Comparison of ENCODE assay signal across 22 cellular contexts in genomic region chr7:116292381-116292780, GRCh38.
DNase-seq lines count a peak whose midpoint lies in the region; ATAC-seq, FAIRE-seq and TF ChIP-seq lines count a peak whose summit lies in the region.
"Had no signal": no experiment of that assay in that cellular context is flagged by ENCODE, and none has a peak within 500 bp of the region (broad histone marks: within the 10 kb centered on the region; RNA-seq: fewer than 3 reads in every experiment).

No MANE protein-coding gene starts in this region.

- H3K27me3 ChIP-seq in RWPE2 (ENCODE audit: insufficient read depth, poor library complexity, severe bottlenecking): no peaks in the 10 kb centered on the region
- H3K27me3 ChIP-seq: BLaER1 had no signal

- H3K9ac ChIP-seq in kidney (ENCODE audit: low read length in 2 of 2): no peak overlapping the region
- H3K9ac ChIP-seq: BLaER1 had no signal

- peaks cover 3% of the 10 kb centered on the region for H3K9me3 Mint-ChIP-seq in activated CD4-positive, alpha-beta T cell treated with anti-CD3 and anti-CD28 coated beads, Interleukin-2, amount 10 ng/mL, durations not matched to agents 24 days and 14 days

- H3K4me3 Mint-ChIP-seq in activated CD4-positive, alpha-beta T cell treated with anti-CD3 and anti-CD28 coated beads, Interleukin-2, amount 10 ng/mL, durations not matched to agents 24 days and 14 days: no peak overlapping the region
- H3K4me3 Mint-ChIP-seq: B cell; CD4-positive, CD25-positive, alpha-beta regulatory T cell; CD8-positive, alpha-beta T cell; HFFc6 had no signal

- H3K27ac ChIP-seq in RWPE2 (ENCODE audit: poor library complexity, severe bottlenecking) (peak overlapping the region; percentile 29), kidney (ENCODE audit: low read depth in 2 of 2, low read length in 2 of 2) (no peak overlapping the region)
- H3K27ac ChIP-seq: 22Rv1, BLaER1, C4-2B had no signal

- H3K4me1 ChIP-seq in RWPE2 (ENCODE audit: insufficient read depth, poor library complexity, severe bottlenecking): peaks cover 19% of the 10 kb centered on the region
- H3K4me1 ChIP-seq in kidney (ENCODE audit: control insufficient read depth in 1 of 2, insufficient read depth in 1 of 2, low read depth in 1 of 2, low read length in 2 of 2): no peaks in the 10 kb centered on the region
- H3K4me1 ChIP-seq: BLaER1, Caco-2, HAP-1 had no signal

- no peak overlapping the region for H3K27ac Mint-ChIP-seq in activated CD4-positive, alpha-beta T cell treated with anti-CD3 and anti-CD28 coated beads, Interleukin-2, amount 10 ng/mL, durations not matched to agents 24 days and 14 days
- H3K27ac Mint-ChIP-seq: B cell; CD4-positive, CD25-positive, alpha-beta regulatory T cell; CD8-positive, alpha-beta T cell; HFFc6 had no signal

- intact Hi-C loops in activated CD4-positive, alpha-beta T cell treated with anti-CD3 and anti-CD28 coated beads, Interleukin-2, amount 10 ng/mL, durations not matched to agents 24 days and 14 days (cut with micrococcal nuclease): no loop called here
- intact Hi-C loops in kidney (cut with DNase I): no loop called here

- no peaks in the 10 kb centered on the region for H3K36me3 ChIP-seq in RWPE2 (ENCODE audit: low read depth)
- H3K36me3 ChIP-seq in kidney (ENCODE audit: control insufficient read depth in 1 of 2, insufficient read depth in 2 of 2, low read length in 2 of 2): no peaks in the 10 kb centered on the region
- H3K36me3 ChIP-seq: BLaER1, HAP-1 had no signal

- no peaks in the 10 kb centered on the region for H3K4me1 Mint-ChIP-seq in activated CD4-positive, alpha-beta T cell treated with anti-CD3 and anti-CD28 coated beads, Interleukin-2, amount 10 ng/mL, durations not matched to agents 24 days and 14 days
- H3K4me1 Mint-ChIP-seq: B cell had no signal

- H3K9me3 ChIP-seq in RWPE2 (ENCODE audit: severe bottlenecking) (peaks cover 8% of the 10 kb centered on the region), kidney (ENCODE audit: control insufficient read depth in 1 of 2, low read length in 2 of 2) (no peaks in the 10 kb centered on the region)
- H3K9me3 ChIP-seq: Caco-2, HAP-1 had no signal

- DNase-seq in activated CD4-positive, alpha-beta T cell treated with anti-CD3 and anti-CD28 coated beads, Interleukin-2, amount 10 ng/mL, durations not matched to agents 24 days and 14 days: peak; percentile 14
- DNase-seq in activated CD4-positive, alpha-beta T cell treated with anti-CD3 and anti-CD28 coated beads for 1 hour: no peak
- DNase-seq in RWPE2 (ENCODE audit: low spot score) (no peak), epithelial cell of esophagus (ENCODE audit: low read depth) (peak; percentile 54), kidney (no peak)
- no peak for DNase-seq in activated naive CD4-positive, alpha-beta T cell (lab: John Stamatoyannopoulos, UW)
- DNase-seq: Caco-2; CD4-positive, CD25-positive, alpha-beta regulatory T cell; CD8-positive, alpha-beta T cell; DMS153; DND-41; GOT3; HFFc6 had no signal

- TF ChIP-seq CTCF in RWPE2 (IDR thresholded peaks at IDR 0.05; ENCODE audit: poor library complexity, severe bottlenecking): no peak
- TF ChIP-seq CTCF in epithelial cell of esophagus (IDR thresholded peaks at IDR 0.05; ENCODE audit: insufficient read depth, low read depth, low read length, missing control alignments): no peak
- TF ChIP-seq CTCF in kidney (IDR thresholded peaks at IDR 0.05; ENCODE audit: borderline replicate concordance, extremely low read depth, insufficient read depth): no peak

- H3K27me3 Mint-ChIP-seq in activated CD4-positive, alpha-beta T cell treated with anti-CD3 and anti-CD28 coated beads, Interleukin-2, amount 10 ng/mL, durations not matched to agents 24 days and 14 days: peaks cover 16% of the 10 kb centered on the region

- no peak for FAIRE-seq in kidney (lab: Jason Lieb, UNC)
- FAIRE-seq: G401.6, GM12892, H54 had no signal

- no peaks in the 10 kb centered on the region for H3K36me3 Mint-ChIP-seq in activated CD4-positive, alpha-beta T cell treated with anti-CD3 and anti-CD28 coated beads, Interleukin-2, amount 10 ng/mL, durations not matched to agents 24 days and 14 days (ENCODE audit: low read depth)
- H3K36me3 Mint-ChIP-seq: CD4-positive, CD25-positive, alpha-beta regulatory T cell; CD8-positive, alpha-beta T cell had no signal

- ATAC-seq in RWPE2 (ENCODE audit: low read depth) (peak; percentile 40; the same call in 2 of the 3 replicates), HG03159 (IDR thresholded peaks at IDR 0.05; ENCODE audit: unreplicated experiment) (no peak)
- ATAC-seq: CD8-positive, alpha-beta T cell had no signal

- H3K4me3 ChIP-seq in RWPE2 (ENCODE audit: severe bottlenecking) (no peak overlapping the region), epithelial cell of esophagus (ENCODE audit: low read length) (no peak overlapping the region), kidney (ENCODE audit: low read length in 2 of 2) (no peak overlapping the region)
- H3K4me3 ChIP-seq: BLaER1, HAP-1 had no signal

Comparison
In these comparisons a context has a peak if more than half of its experiments do, and no peak if none do; other contexts are left out.
1. DNase-seq: peak in activated CD4-positive, alpha-beta T cell treated with anti-CD3 and anti-CD28 coated beads, Interleukin-2, amount 10 ng/mL, durations not matched to agents 24 days and 14 days (single experiment) and epithelial cell of esophagus (single experiment); none in activated CD4-positive, alpha-beta T cell treated with anti-CD3 and anti-CD28 coated beads for 1 hour (single experiment), RWPE2 (single experiment), kidney (single experiment) and activated naive CD4-positive, alpha-beta T cell (0 of 4).